22 cellular contexts compared by ENCODE assay signal in genomic region chr5:57754616-57755015, GRCh38.
"Had no signal": no experiment of that assay in that cellular context is flagged by ENCODE, and none has a peak within 500 bp of the region (broad histone marks: within the 10 kb centered on the region; RNA-seq: fewer than 3 reads in every experiment).

No MANE protein-coding gene starts in this region.

- H3K4me3 Mint-ChIP-seq: activated CD4-positive, alpha-beta T cell treated with anti-CD3 and anti-CD28 coated beads, Interleukin-2, amount 10 ng/mL, durations not matched to agents 7 days and 5 days; activated naive CD4-positive, alpha-beta T cell treated with anti-CD3 and anti-CD28 coated beads, Interleukin-2, amount 10 ng/mL, durations not matched to agents 7 days and 5 days; activated naive CD8-positive, alpha-beta T cell treated with anti-CD3 and anti-CD28 coated beads, Interleukin-2, amount 50 U/mL, for 24 hours; activated T-cell treated with anti-CD3 and anti-CD28 coated beads, Interleukin-2, amount 50 U/mL, for 4 hours; nephron progenitor cell; T-helper 1 cell treated with Interleukin-12 subunit alpha and Interleukin-12 subunit beta and Interleukin-4 antibody, amounts not matched to agents 30 μg/mL and 1 μg/mL, for 36 hours had no signal

- H3K4me1 Mint-ChIP-seq: activated CD4-positive, alpha-beta T cell treated with anti-CD3 and anti-CD28 coated beads, Interleukin-2, amount 10 ng/mL, durations not matched to agents 7 days and 5 days; activated naive CD4-positive, alpha-beta T cell treated with anti-CD3 and anti-CD28 coated beads, Interleukin-2, amount 10 ng/mL, durations not matched to agents 7 days and 5 days; activated naive CD8-positive, alpha-beta T cell treated with anti-CD3 and anti-CD28 coated beads, Interleukin-2, amount 50 U/mL, for 24 hours; nephron progenitor cell had no signal

- ATAC-seq: activated CD4-positive, CD25-positive, alpha-beta regulatory T cell treated with anti-CD3 and anti-CD28 coated beads, Interleukin-2, amount 50 U/mL, for 24 hours; activated naive CD8-positive, alpha-beta T cell treated with anti-CD3 and anti-CD28 coated beads, Interleukin-2, amount 50 U/mL, for 24 hours; activated T-cell treated with anti-CD3 and anti-CD28 coated beads, Interleukin-2, amount 50 U/mL, for 4 hours; left lobe of liver had no signal

- H3K9me3 ChIP-seq: esophagus squamous epithelium, tibial artery, uterus had no signal

- H3K36me3 ChIP-seq: brain microvascular endothelial cell, esophagus squamous epithelium, tibial artery, uterus had no signal

- H3K36me3 Mint-ChIP-seq: activated naive CD4-positive, alpha-beta T cell treated with anti-CD3 and anti-CD28 coated beads, Interleukin-2, amount 10 ng/mL, durations not matched to agents 7 days and 5 days had no signal

- H3K9me3 Mint-ChIP-seq: activated CD4-positive, alpha-beta T cell treated with anti-CD3 and anti-CD28 coated beads, Interleukin-2, amount 10 ng/mL, durations not matched to agents 7 days and 5 days; activated naive CD4-positive, alpha-beta T cell treated with anti-CD3 and anti-CD28 coated beads, Interleukin-2, amount 10 ng/mL, durations not matched to agents 7 days and 5 days; activated naive CD8-positive, alpha-beta T cell treated with anti-CD3 and anti-CD28 coated beads, Interleukin-2, amount 50 U/mL, for 24 hours; activated T-cell treated with anti-CD3 and anti-CD28 coated beads, Interleukin-2, amount 50 U/mL, for 4 hours; T-helper 1 cell treated with Interleukin-12 subunit alpha and Interleukin-12 subunit beta and Interleukin-4 antibody, amounts not matched to agents 30 μg/mL and 1 μg/mL, for 36 hours had no signal

- DNase-seq: activated CD4-positive, alpha-beta T cell treated with anti-CD3 and anti-CD28 coated beads, Interleukin-2, amount 10 ng/mL, durations not matched to agents 7 days and 5 days; activated CD8-positive, alpha-beta memory T cell treated with anti-CD3 and anti-CD28 coated beads, Interleukin-2, amount 50 U/mL, for 4 hours; activated effector memory CD4-positive, alpha-beta T cell treated with Interleukin-2 at 50 U/mL for 16 hours; activated naive CD4-positive, alpha-beta T cell treated with anti-CD3 and anti-CD28 coated beads, Interleukin-2, amount 10 ng/mL, durations not matched to agents 7 days and 5 days; activated naive CD8-positive, alpha-beta T cell treated with anti-CD3 and anti-CD28 coated beads, Interleukin-2, amount 50 U/mL, for 24 hours; activated T-cell treated with anti-CD3 and anti-CD28 coated beads, Interleukin-2, amount 50 U/mL, for 4 hours; aorta; brain microvascular endothelial cell; cerebellar nuclear complex; effector CD4-positive, alpha-beta T cell; esophagus squamous epithelium; kidney; nephron progenitor cell; occipital lobe; stimulated activated CD4-positive, alpha-beta T cell treated with anti-CD3 and anti-CD28 coated beads, Interleukin-2, amount 100 ng/mL, for 24 hours; stimulated activated naive CD4-positive, alpha-beta T cell treated with Interleukin-2 at 50 U/mL for 16 hours; substantia nigra; tibial artery; uterus had no signal

- H3K27me3 ChIP-seq: brain microvascular endothelial cell, tibial artery, uterus had no signal

- H3K4me1 ChIP-seq: uterus had no signal

- H3K4me3 ChIP-seq: esophagus squamous epithelium, tibial artery, uterus had no signal

- H3K27me3 Mint-ChIP-seq: activated CD4-positive, alpha-beta T cell treated with anti-CD3 and anti-CD28 coated beads, Interleukin-2, amount 10 ng/mL, durations not matched to agents 7 days and 5 days; activated naive CD4-positive, alpha-beta T cell treated with anti-CD3 and anti-CD28 coated beads, Interleukin-2, amount 10 ng/mL, durations not matched to agents 7 days and 5 days had no signal

- H3K27ac Mint-ChIP-seq: activated CD4-positive, alpha-beta T cell treated with anti-CD3 and anti-CD28 coated beads, Interleukin-2, amount 10 ng/mL, durations not matched to agents 7 days and 5 days; activated naive CD4-positive, alpha-beta T cell treated with anti-CD3 and anti-CD28 coated beads, Interleukin-2, amount 10 ng/mL, durations not matched to agents 7 days and 5 days; activated naive CD8-positive, alpha-beta T cell treated with anti-CD3 and anti-CD28 coated beads, Interleukin-2, amount 50 U/mL, for 24 hours; nephron progenitor cell; T-helper 1 cell treated with Interleukin-12 subunit alpha and Interleukin-12 subunit beta and Interleukin-4 antibody, amounts not matched to agents 30 μg/mL and 1 μg/mL, for 36 hours had no signal

- H3K27ac ChIP-seq: brain microvascular endothelial cell, esophagus squamous epithelium, tibial artery, uterus had no signal
